14 cellular contexts compared by ENCODE assay signal in genomic region chr11:17719028-17719939, GRCh38. TPM values are rescaled to one million over a fixed set of nuclear protein-coding genes. Genes with fewer than 3 reads are reported as not detected.
DNase-seq lines count a peak whose midpoint lies in the region; ATAC-seq and TF ChIP-seq lines count a peak whose summit lies in the region.
"Had no signal": no experiment of that assay in that cellular context is flagged by ENCODE, and none has a peak within 500 bp of the region (broad histone marks: within the 10 kb centered on the region; RNA-seq: fewer than 3 reads in every experiment).

Gene MYOD1, plus strand, starts transcription at chr11:17719571. Its CDS starts 212 bp downstream, at chr11:17719783.

- intact Hi-C loops in thyroid gland (cut with DNase I) = no loop called here

- peak within 1 kb of the TSS; percentile 32 for H3K27ac Mint-ChIP-seq in T-helper 1 cell treated with Interleukin-12 subunit alpha and Interleukin-12 subunit beta and Interleukin-4 antibody, amounts not matched to agents 30 μg/mL and 1 μg/mL, for 36 hours
- H3K27ac Mint-ChIP-seq in natural killer cell treated with Interleukin-12 subunit alpha and Interleukin-12 subunit beta and Interleukin-15 and Interleukin-18, amount 100 ng/mL, for 72 hours = no peak within 1 kb of the TSS
- H3K27ac Mint-ChIP-seq: effector memory CD8-positive, alpha-beta T cell had no signal

- H3K9me3 Mint-ChIP-seq in T-helper 1 cell treated with Interleukin-12 subunit alpha and Interleukin-12 subunit beta and Interleukin-4 antibody, amounts not matched to agents 30 μg/mL and 1 μg/mL, for 36 hours = no peaks in the 10 kb centered on the region
- H3K9me3 Mint-ChIP-seq in natural killer cell treated with Interleukin-12 subunit alpha and Interleukin-12 subunit beta and Interleukin-15 and Interleukin-18, amount 100 ng/mL, for 72 hours = no peaks in the 10 kb centered on the region
- H3K9me3 Mint-ChIP-seq: effector memory CD8-positive, alpha-beta T cell had no signal

- WGBS in thyroid gland, 2 donors = 1 to 4% methylated on average over 19 to 41 of the region's 69 CpGs

- no peak within 1 kb of the TSS for H3K4me3 Mint-ChIP-seq in T-helper 1 cell treated with Interleukin-12 subunit alpha and Interleukin-12 subunit beta and Interleukin-4 antibody, amounts not matched to agents 30 μg/mL and 1 μg/mL, for 36 hours
- H3K4me3 Mint-ChIP-seq in natural killer cell treated with Interleukin-12 subunit alpha and Interleukin-12 subunit beta and Interleukin-15 and Interleukin-18, amount 100 ng/mL, for 72 hours = no peak within 1 kb of the TSS
- H3K4me3 Mint-ChIP-seq: effector memory CD8-positive, alpha-beta T cell had no signal

- H3K36me3 ChIP-seq in RWPE2 (ENCODE audit: low read depth) (no peaks in the 10 kb centered on the region), iPS-15b (ENCODE audit: control insufficient read depth, insufficient read depth, low read length) (no peaks in the 10 kb centered on the region), skeletal muscle satellite cell (ENCODE audit: insufficient read depth, low read length) (peaks cover 20% of the 10 kb centered on the region), thyroid gland (no peaks in the 10 kb centered on the region)
- H3K36me3 ChIP-seq: ovary, SJSA1, upper lobe of right lung had no signal

- H3K27me3 Mint-ChIP-seq in T-helper 1 cell treated with Interleukin-12 subunit alpha and Interleukin-12 subunit beta and Interleukin-4 antibody, amounts not matched to agents 30 μg/mL and 1 μg/mL, for 36 hours (ENCODE audit: low read depth) = peaks cover 37% of the 10 kb centered on the region
- peaks cover 23 to 27% of the 10 kb centered on the region in 2 donors for H3K27me3 Mint-ChIP-seq in natural killer cell treated with Interleukin-12 subunit alpha and Interleukin-12 subunit beta and Interleukin-15 and Interleukin-18, amount 100 ng/mL, for 72 hours

- H3K36me3 Mint-ChIP-seq in T-helper 1 cell treated with Interleukin-12 subunit alpha and Interleukin-12 subunit beta and Interleukin-4 antibody, amounts not matched to agents 30 μg/mL and 1 μg/mL, for 36 hours (ENCODE audit: low read depth) = no peaks in the 10 kb centered on the region
- no peaks in the 10 kb centered on the region for H3K36me3 Mint-ChIP-seq in natural killer cell treated with Interleukin-12 subunit alpha and Interleukin-12 subunit beta and Interleukin-15 and Interleukin-18, amount 100 ng/mL, for 72 hours

- H3K9ac ChIP-seq in iPS-15b (ENCODE audit: low read depth, low read length) (no peak within 1 kb of the TSS), skeletal muscle satellite cell (ENCODE audit: low read depth, low read length) (peak within 1 kb of the TSS; percentile 84)

- no peak for TF ChIP-seq POLR2A in thyroid gland (IDR thresholded peaks at IDR 0.05)

- H3K9me3 ChIP-seq in RWPE2 (ENCODE audit: severe bottlenecking) (no peaks in the 10 kb centered on the region), iPS-15b (ENCODE audit: control insufficient read depth, insufficient read depth, low read length) (no peaks in the 10 kb centered on the region), skeletal muscle satellite cell (replicated peaks; ENCODE audit: low read length) (no peaks in the 10 kb centered on the region), thyroid gland (no peaks in the 10 kb centered on the region)
- H3K9me3 ChIP-seq: ovary, upper lobe of right lung had no signal

- H3K27ac ChIP-seq in RWPE2 (ENCODE audit: poor library complexity, severe bottlenecking) (no peak within 1 kb of the TSS), thyroid gland (no peak within 1 kb of the TSS)
- H3K27ac ChIP-seq: ovary, SJSA1, upper lobe of right lung had no signal

- no peaks in the 10 kb centered on the region for H3K4me1 Mint-ChIP-seq in T-helper 1 cell treated with Interleukin-12 subunit alpha and Interleukin-12 subunit beta and Interleukin-4 antibody, amounts not matched to agents 30 μg/mL and 1 μg/mL, for 36 hours (ENCODE audit: low read depth)
- H3K4me1 Mint-ChIP-seq in natural killer cell treated with Interleukin-12 subunit alpha and Interleukin-12 subunit beta and Interleukin-15 and Interleukin-18, amount 100 ng/mL, for 72 hours (ENCODE audit: low read depth in 2 of 2) = no peaks in the 10 kb centered on the region

- peaks cover 95% of the 10 kb centered on the region for H3K27me3 ChIP-seq in RWPE2 (ENCODE audit: insufficient read depth, poor library complexity, severe bottlenecking)
- peaks cover 98% of the 10 kb centered on the region for H3K27me3 ChIP-seq in iPS-15b (ENCODE audit: control insufficient read depth, insufficient read depth, low read length)
- H3K27me3 ChIP-seq in skeletal muscle satellite cell (ENCODE audit: control insufficient read depth, insufficient read depth, low read length) = peaks cover 81% of the 10 kb centered on the region
- H3K27me3 ChIP-seq in thyroid gland = peaks cover 30% of the 10 kb centered on the region
- H3K27me3 ChIP-seq: ovary had no signal

- peak within 1 kb of the TSS; percentile 83 for H3K4me2 ChIP-seq in skeletal muscle satellite cell (ENCODE audit: low read length)

- peak; percentile 49; the same call in 2 of the 3 replicates for ATAC-seq in RWPE2 (ENCODE audit: low read depth)
- ATAC-seq in GM19467 (IDR thresholded peaks at IDR 0.05; ENCODE audit: unreplicated experiment) = no peak
- ATAC-seq in natural killer cell treated with Interleukin-12 subunit alpha and Interleukin-12 subunit beta and Interleukin-15 and Interleukin-18, amount 100 ng/mL, for 72 hours = no peak
- ATAC-seq: effector memory CD8-positive, alpha-beta T cell; HCT116; upper lobe of right lung had no signal

- TF ChIP-seq CTCF in RWPE2 (IDR thresholded peaks at IDR 0.05; ENCODE audit: poor library complexity, severe bottlenecking) = no peak
- no peak for TF ChIP-seq CTCF in thyroid gland (IDR thresholded peaks at IDR 0.05)

- DNase-seq in T-helper 1 cell = no peak
- no peak for DNase-seq in RWPE2 (ENCODE audit: low spot score)
- no peak for DNase-seq in natural killer cell treated with Interleukin-12 subunit alpha and Interleukin-12 subunit beta and Interleukin-15 and Interleukin-18, amount 100 ng/mL, for 72 hours (ENCODE audit: low spot score)
- DNase-seq in thyroid gland = no peak
- DNase-seq: effector memory CD8-positive, alpha-beta T cell; NCI-H1436 treated with DMSO at 0.1 percent for 48 hours; ovary; upper lobe of right lung had no signal

- H3K4me3 ChIP-seq in RWPE2 (ENCODE audit: severe bottlenecking) (no peak within 1 kb of the TSS), iPS-15b (ENCODE audit: low read depth, low read length) (peak within 1 kb of the TSS; percentile 43), skeletal muscle satellite cell (ENCODE audit: low read length) (peak within 1 kb of the TSS; percentile 82), thyroid gland (replicated peaks in 1 of 3) (no peak within 1 kb of the TSS)
- H3K4me3 ChIP-seq: ovary, SJSA1, upper lobe of right lung had no signal

- no peaks in the 10 kb centered on the region for H3K4me1 ChIP-seq in RWPE2 (ENCODE audit: insufficient read depth, poor library complexity, severe bottlenecking)
- H3K4me1 ChIP-seq in iPS-15b (ENCODE audit: control insufficient read depth, insufficient read depth, low read length) = peaks cover 3% of the 10 kb centered on the region
- H3K4me1 ChIP-seq in skeletal muscle satellite cell (ENCODE audit: control insufficient read depth, insufficient read depth, low read length) = peaks cover 6% of the 10 kb centered on the region
- H3K4me1 ChIP-seq in thyroid gland = peaks cover 0 to 15% of the 10 kb centered on the region in 2 donors
- H3K4me1 ChIP-seq: SJSA1 had no signal

RNA-seq across cellular contexts. Expression of gene MYOD1, which starts in this region (rescaled TPM):
- 2.8 and 5.5 TPM in 2 replicates for total RNA-seq in skeletal muscle satellite cell (2012; rRNA removed)
- total RNA-seq in natural killer cell treated with Interleukin-12 subunit alpha and Interleukin-12 subunit beta and Interleukin-15 and Interleukin-18, amount 100 ng/mL, for 72 hours = not detected
- not detected for total RNA-seq in thyroid gland
- total RNA-seq: ovary, SJSA1, upper lobe of right lung had no signal

Comparison
In these comparisons a context has a peak if more than half of its experiments do, and no peak if none do; other contexts are left out.
1. H3K4me3 ChIP-seq: peak in iPS-15b (single experiment) and skeletal muscle satellite cell (single experiment); none in RWPE2 (single experiment) and thyroid gland (0 of 3).